1 cellular context compared by ENCODE assay signal in the genomic region with DNA sequence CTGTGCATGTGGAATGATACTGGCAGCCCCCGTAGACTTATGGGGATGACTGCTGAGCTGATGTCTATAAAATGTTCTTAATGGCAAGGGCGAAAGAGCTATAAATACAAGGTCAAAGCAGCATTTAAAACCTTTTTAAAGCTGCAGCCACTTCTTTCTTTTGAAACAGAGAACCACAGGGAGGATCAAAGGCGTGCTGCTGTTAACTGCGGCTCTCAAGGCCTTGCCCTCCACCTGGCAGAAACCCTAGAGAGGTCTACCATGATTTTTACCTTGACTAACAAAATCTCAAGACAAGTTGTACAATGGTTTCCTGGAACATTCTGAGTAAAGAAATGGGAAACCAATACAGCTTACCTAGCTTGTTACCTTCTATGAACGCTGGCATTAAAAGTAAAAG.
TF ChIP-seq lines count a peak whose summit lies in the region.

No MANE protein-coding gene starts in this region.

TF ChIP-seq in IMR-90, 13 proteins besides CTCF, POLR2A, EP300 and RAD21:
- TF ChIP-seq CHD1 (IDR thresholded peaks at IDR 0.05; ENCODE audit: low read depth, low read length): no peak
- TF ChIP-seq NFE2L2 (IDR thresholded peaks at IDR 0.05; ENCODE audit: low read depth, low read length): no peak
- TF ChIP-seq SMC3 (IDR thresholded peaks at IDR 0.05; ENCODE audit: low read depth, low read length): no peak
